Comparison of ENCODE assay signal across 8 cellular contexts in the genomic region with DNA sequence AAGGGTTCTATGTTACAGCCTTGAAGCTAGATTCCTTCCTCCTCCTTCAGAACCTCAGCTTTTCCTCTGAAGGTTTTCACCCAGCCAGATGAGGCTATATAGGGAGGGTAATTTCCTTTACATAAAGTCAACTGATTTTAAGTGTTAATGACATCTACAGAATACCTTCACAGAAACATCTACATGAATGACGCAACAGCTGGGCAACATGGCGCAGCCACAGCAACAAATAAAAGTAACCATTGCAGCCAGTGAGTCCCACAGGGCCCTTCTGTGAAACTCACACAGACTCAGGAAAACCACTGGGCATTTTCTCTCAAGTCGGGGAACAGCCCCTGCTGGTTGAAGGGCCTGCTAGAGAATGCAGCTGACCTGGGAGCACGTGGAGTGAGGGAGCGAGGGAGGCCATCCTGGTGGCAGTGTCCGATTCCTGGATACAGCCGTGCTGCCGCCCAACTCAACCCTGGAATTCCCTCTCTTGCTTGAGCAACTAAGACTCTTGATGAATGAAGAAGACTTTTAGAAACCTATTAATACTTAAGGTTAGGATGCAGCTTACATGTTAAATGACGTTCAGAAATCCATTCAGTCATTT.
"Had no signal": no experiment of that assay in that cellular context is flagged by ENCODE, and none has a peak within 500 bp of the region (broad histone marks: within the 10 kb centered on the region; RNA-seq: fewer than 3 reads in every experiment).

No MANE protein-coding gene starts in this region.

- FAIRE-seq: G401.6, GM12878, GM12891, GM12892, GM18507, GM19239 had no signal

- ATAC-seq: GM12878 had no signal

- H3K4me3 ChIP-seq: GM12878 had no signal

- DNase-seq: GDM1, GF-D8 had no signal
